9 cellular contexts compared by ENCODE assay signal in the genomic region with DNA sequence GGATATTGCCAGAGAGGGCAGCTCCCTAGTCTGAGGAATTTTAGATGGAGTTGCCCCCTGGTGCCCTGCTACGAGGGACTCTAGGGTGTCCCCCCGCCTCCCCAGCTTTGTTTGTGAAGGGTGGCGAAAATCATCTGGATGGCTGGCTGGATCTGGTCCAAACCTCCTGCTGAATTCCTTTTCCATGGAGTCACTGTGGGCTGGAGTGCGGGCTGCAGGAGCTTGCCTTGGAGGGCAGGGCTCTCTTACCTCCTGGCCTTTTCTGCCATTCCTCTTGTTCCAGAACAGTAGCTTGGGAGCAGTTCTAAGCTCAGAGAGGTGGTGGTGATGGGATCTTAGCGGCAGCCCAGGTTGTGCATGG. TPM values are rescaled to one million over a fixed set of nuclear protein-coding genes. Genes with fewer than 3 reads are reported as not detected.
DNase-seq lines count a peak whose midpoint lies in the region; ATAC-seq and TF ChIP-seq lines count a peak whose summit lies in the region.
"Had no signal": no experiment of that assay in that cellular context is flagged by ENCODE, and none has a peak within 500 bp of the region (broad histone marks: within the 10 kb centered on the region; RNA-seq: fewer than 3 reads in every experiment).

No MANE protein-coding gene starts in this region.

- H3K4me3 ChIP-seq in AG04450 (ENCODE audit: low read depth, low read length), result peak overlapping the region; percentile 74
- H3K4me3 ChIP-seq in epithelial cell of proximal tubule (ENCODE audit: low read depth, low read length), result no peak overlapping the region
- peak overlapping the region; percentile 1 to 15 for H3K4me3 ChIP-seq in muscle layer of duodenum (ENCODE audit: low read depth in 1 of 2, low read length in 2 of 2)
- no peak overlapping the region for H3K4me3 ChIP-seq in Karpas-422 (ENCODE audit: low read length)

- no peak overlapping the region for H3K9ac ChIP-seq in Karpas-422 (ENCODE audit: low read length)

- POLR2A ChIA-PET in AG04450 (lab: Yijun Ruan, JAX), result interaction anchor here (0.6 to 2.2 kb wide), 9 partner anchors 11 to 153 kb away, joined by 3 to 17 read pairs (median 5); partner anchors contain the start of genes RBM22 and SMIM3

- no peak overlapping the region for H2AFZ ChIP-seq in Karpas-422 (ENCODE audit: low read length)

- no peak for TF ChIP-seq CTCF in AG04450 (IDR thresholded peaks at IDR 0.05; ENCODE audit: low read depth, low read length)
- no peak for TF ChIP-seq CTCF in epithelial cell of proximal tubule (conservative IDR thresholded peaks at IDR 0.05; ENCODE audit: low read depth, low read length)

- H3K4me2 ChIP-seq in Karpas-422 (ENCODE audit: low read depth, low read length, poor library complexity, severe bottlenecking), result no peak overlapping the region

- peaks cover 46 to 70% of the 10 kb centered on the region in 2 donors for H3K4me1 ChIP-seq in muscle layer of duodenum (ENCODE audit: control insufficient read depth in 1 of 2, insufficient read depth in 2 of 2, low read length in 2 of 2)
- H3K4me1 ChIP-seq in Karpas-422 (ENCODE audit: low read length), result no peaks in the 10 kb centered on the region

- no peaks in the 10 kb centered on the region for H3K79me2 ChIP-seq in Karpas-422 (ENCODE audit: low read length)

- H3K9me2 ChIP-seq in Karpas-422 (replicated peaks; ENCODE audit: insufficient read depth, low read length), result no peaks in the 10 kb centered on the region

- H3K27me3 ChIP-seq in AG04450 (ENCODE audit: control insufficient read depth, insufficient read depth, low read length) (no peaks in the 10 kb centered on the region), muscle layer of duodenum (ENCODE audit: low read depth, low read length) (no peaks in the 10 kb centered on the region), Karpas-422 (ENCODE audit: low read length) (no peaks in the 10 kb centered on the region)

- H3K36me3 ChIP-seq in muscle layer of duodenum (ENCODE audit: control insufficient read depth in 1 of 2, insufficient read depth in 2 of 2, low read length in 2 of 2) (no peaks in the 10 kb centered on the region), Karpas-422 (ENCODE audit: insufficient read depth, low read length) (no peaks in the 10 kb centered on the region)

- H3K27ac ChIP-seq in AG04450 (ENCODE audit: low read depth, low read length), result peak overlapping the region; percentile 95
- H3K27ac ChIP-seq in muscle layer of duodenum (ENCODE audit: low read length), result peak overlapping the region; percentile 62
- H3K27ac ChIP-seq in Karpas-422 (ENCODE audit: low read length), result no peak overlapping the region

- peak; percentile 64 for DNase-seq in AG04450 (ENCODE audit: low read depth, low spot score)
- DNase-seq in NCI-H69 (lab: John Stamatoyannopoulos, UW), result peak; percentile 60
- peak; percentile 85 for DNase-seq in epithelial cell of proximal tubule (ENCODE audit: low read depth)
- DNase-seq in activated CD4-positive, alpha-beta T cell treated with anti-CD3 and anti-CD28 coated beads for 1 hour, result no peak
- no peak for DNase-seq in Karpas-422
- DNase-seq: glutamatergic neuron had no signal

- no peaks in the 10 kb centered on the region for H3K9me3 ChIP-seq in AG04450 (ENCODE audit: control insufficient read depth, insufficient read depth, low read length)
- no peaks in the 10 kb centered on the region for H3K9me3 ChIP-seq in muscle layer of duodenum (ENCODE audit: control insufficient read depth in 1 of 2, low read length in 2 of 2)
- no peaks in the 10 kb centered on the region for H3K9me3 ChIP-seq in Karpas-422 (ENCODE audit: low read length)

- no peak for ATAC-seq in HG02763 (IDR thresholded peaks at IDR 0.05; ENCODE audit: unreplicated experiment)
- no peak for ATAC-seq in GM18520 (IDR thresholded peaks at IDR 0.05; ENCODE audit: unreplicated experiment)

- CTCF ChIA-PET in AG04450 (lab: Charles Lee), result interaction anchor here (0.6 to 3.5 kb wide), 5 partner anchors 11 to 193 kb away, joined by 3 to 17 read pairs (median 5); partner anchors contain the start of gene RPS14

- no peaks in the 10 kb centered on the region for H4K20me1 ChIP-seq in Karpas-422 (ENCODE audit: insufficient read depth, low read depth, low read length)

RNA-seq across cellular contexts. Expression of gene SYNPO, which starts 2.1 kb away (rescaled TPM):
- polyA plus RNA-seq in AG04450 (2011; rRNA removed), result 10.1 and 12.7 TPM in 2 replicates
- 31.9 and 45.2 TPM in 2 replicates for polyA minus RNA-seq in AG04450 (2011; rRNA and poly(A)+ RNA removed)
- 0.43 and 1.4 TPM in 2 replicates for total RNA-seq in epithelial cell of proximal tubule
- not detected in 2 replicates for total RNA-seq in Karpas-422 (2014; rRNA removed; shearing (Covaris generic); ENCODE audit: low replicate concordance)

RNA-seq across cellular contexts. Expression of gene MYOZ3, which starts 18.5 kb away (rescaled TPM):
- polyA plus RNA-seq in AG04450 (2011; rRNA removed), result 0.51 and 0.68 TPM in 2 replicates
- polyA minus RNA-seq in AG04450 (2011; rRNA and poly(A)+ RNA removed), result 0.74 and 0.78 TPM in 2 replicates
- 2.2 and 3.6 TPM in 2 replicates for total RNA-seq in epithelial cell of proximal tubule
- total RNA-seq in Karpas-422 (2014; rRNA removed; shearing (Covaris generic); ENCODE audit: low replicate concordance), result not detected in 2 replicates

RNA-seq across cellular contexts. Expression of gene RBM22, which starts 58.3 kb away (rescaled TPM):
- polyA plus RNA-seq in AG04450 (2011; rRNA removed), result 42.4 and 49.5 TPM in 2 replicates
- 29.3 and 36.5 TPM in 2 replicates for polyA minus RNA-seq in AG04450 (2011; rRNA and poly(A)+ RNA removed)
- 33.2 and 35.6 TPM in 2 replicates for total RNA-seq in epithelial cell of proximal tubule
- total RNA-seq in Karpas-422 (2014; rRNA removed; shearing (Covaris generic); ENCODE audit: low replicate concordance), result 35.9 and 53.2 TPM in 2 replicates

Comparison
In these comparisons a context has a peak if more than half of its experiments do, and no peak if none do; other contexts are left out.
1. DNase-seq: peak in AG04450 (single experiment), NCI-H69 (single experiment) and epithelial cell of proximal tubule (single experiment); none in activated CD4-positive, alpha-beta T cell treated with anti-CD3 and anti-CD28 coated beads for 1 hour (single experiment) and Karpas-422 (single experiment).
2. H3K4me3 ChIP-seq: peak in AG04450 (single experiment) and muscle layer of duodenum (2 of 2); none in epithelial cell of proximal tubule (single experiment) and Karpas-422 (single experiment).